Comparison of ENCODE assay signal across 8 cellular contexts in the genomic region with DNA sequence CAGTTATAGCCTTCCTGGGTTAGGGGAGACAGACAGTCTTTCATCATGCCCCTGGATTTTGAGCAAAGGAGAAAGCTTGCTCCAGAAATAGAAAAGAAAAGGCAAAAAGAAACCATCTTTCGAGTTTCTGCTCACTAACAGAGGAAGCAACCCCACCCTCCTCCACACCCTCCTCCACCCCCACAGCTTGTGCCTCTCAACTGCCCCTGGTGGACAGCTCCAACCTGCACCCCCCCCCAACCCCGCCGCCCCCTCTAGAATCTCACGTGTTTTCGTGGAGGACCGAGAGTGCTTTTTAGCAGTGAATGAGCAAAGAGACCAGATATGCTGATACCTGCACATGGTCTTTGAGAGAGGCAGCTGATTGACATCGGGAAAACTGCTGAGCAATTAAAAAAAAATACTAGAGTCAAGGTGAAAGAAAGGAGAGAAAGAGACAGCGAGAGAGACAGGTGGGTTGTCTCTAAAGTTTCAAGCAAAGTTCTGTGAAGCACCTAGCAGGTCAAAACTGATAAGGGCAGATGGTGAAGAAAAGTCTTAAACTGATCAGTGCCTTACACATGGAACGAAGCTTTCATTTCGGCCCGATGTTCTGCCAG.
DNase-seq lines count a peak whose midpoint lies in the region; ATAC-seq and TF ChIP-seq lines count a peak whose summit lies in the region.

No MANE protein-coding gene starts in this region.

- H3K36me3 ChIP-seq in Karpas-422 (ENCODE audit: insufficient read depth, low read length) (no peaks in the 10 kb centered on the region), lung (ENCODE audit: control insufficient read depth in 2 of 2, insufficient read depth in 2 of 2, low read length in 2 of 2) (no peaks in the 10 kb centered on the region)
- H3K36me3 ChIP-seq in effector memory CD4-positive, alpha-beta T cell (ENCODE audit: control insufficient read depth, insufficient read depth, low read length): no peaks in the 10 kb centered on the region

- H3K27me3 ChIP-seq in Karpas-422 (ENCODE audit: low read length) (no peaks in the 10 kb centered on the region), lung (ENCODE audit: control insufficient read depth, insufficient read depth) (no peaks in the 10 kb centered on the region)
- no peaks in the 10 kb centered on the region for H3K27me3 ChIP-seq in effector memory CD4-positive, alpha-beta T cell (replicated peaks; ENCODE audit: control insufficient read depth, insufficient read depth, low read length, poor library complexity, severe bottlenecking)

- H3K4me2 ChIP-seq in Karpas-422 (ENCODE audit: low read depth, low read length, poor library complexity, severe bottlenecking): peak overlapping the region; percentile 25

- H3K9me3 ChIP-seq in Karpas-422 (ENCODE audit: low read length) (no peaks in the 10 kb centered on the region), lung (ENCODE audit: control insufficient read depth in 2 of 2, insufficient read depth in 1 of 2, low read length in 1 of 2) (peaks cover 0 to 4% of the 10 kb centered on the region in 2 donors)
- H3K9me3 ChIP-seq in effector memory CD4-positive, alpha-beta T cell (ENCODE audit: control insufficient read depth, low read length): no peaks in the 10 kb centered on the region

- 59 to 61% methylated on average over 11 of the region's 11 CpGs for WGBS in lung, 2 donors

- ATAC-seq in lung (ENCODE audit: insufficient read depth, low FRiP score) (peak; percentile 42), sciatic nerve (no peak)

- H4K20me1 ChIP-seq in Karpas-422 (ENCODE audit: insufficient read depth, low read depth, low read length): no peaks in the 10 kb centered on the region

- H3K27ac ChIP-seq in Karpas-422 (ENCODE audit: low read length): no peak overlapping the region
- peak overlapping the region; percentile 32 for H3K27ac ChIP-seq in VCaP
- no peak overlapping the region for H3K27ac ChIP-seq in lung (ENCODE audit: low read depth in 1 of 2, low read length in 1 of 2)
- H3K27ac ChIP-seq in effector memory CD4-positive, alpha-beta T cell (ENCODE audit: insufficient read depth, low read length, poor library complexity, severe bottlenecking): no peak overlapping the region

- H3K4me3 ChIP-seq in Karpas-422 (ENCODE audit: low read length): no peak overlapping the region
- H3K4me3 ChIP-seq in lung: no peak overlapping the region
- no peak overlapping the region for H3K4me3 ChIP-seq in effector memory CD4-positive, alpha-beta T cell (ENCODE audit: insufficient read depth, low read depth, low read length, poor library complexity, severe bottlenecking)

- H3K79me2 ChIP-seq in Karpas-422 (ENCODE audit: low read length): no peaks in the 10 kb centered on the region

- H3K9me2 ChIP-seq in Karpas-422 (replicated peaks; ENCODE audit: insufficient read depth, low read length): no peaks in the 10 kb centered on the region

- TF ChIP-seq CTCF in VCaP (conservative IDR thresholded peaks at IDR 0.05) (no peak), lung (IDR thresholded peaks at IDR 0.05; ENCODE audit: control extremely low read depth, extremely low read depth) (no peak)

- no peak overlapping the region for H2AFZ ChIP-seq in Karpas-422 (ENCODE audit: low read length)

- intact Hi-C loops in sciatic nerve (cut with DNase I): loop anchor here (10.0 kb wide), 1 partner anchor 268 kb away; no protein-coding TSS in a partner anchor

- H3K4me1 ChIP-seq in Karpas-422 (ENCODE audit: low read length): peaks cover 41% of the 10 kb centered on the region
- peaks cover 0 to 2% of the 10 kb centered on the region in 2 donors for H3K4me1 ChIP-seq in lung (ENCODE audit: control insufficient read depth in 2 of 2, insufficient read depth in 2 of 2, low read length in 2 of 2)
- no peaks in the 10 kb centered on the region for H3K4me1 ChIP-seq in effector memory CD4-positive, alpha-beta T cell (ENCODE audit: control insufficient read depth, insufficient read depth, low read length, poor library complexity, severe bottlenecking)

- DNase-seq in COLO829 (ENCODE audit: low spot score): peak; percentile 65
- DNase-seq in Karpas-422: peak; percentile 71
- no peak for DNase-seq in lung (ENCODE audit: low spot score)
- DNase-seq in effector memory CD4-positive, alpha-beta T cell: no peak
- no peak for DNase-seq in superior temporal gyrus (ENCODE audit: extremely low spot score)
- no peak for DNase-seq in SK-N-DZ (ENCODE audit: low spot score)
- DNase-seq in sciatic nerve (ENCODE audit: low spot score): no peak

- no peak overlapping the region for H3K9ac ChIP-seq in Karpas-422 (ENCODE audit: low read length)

Comparison
In these comparisons a context has a peak if more than half of its experiments do, and no peak if none do; other contexts are left out.
1. DNase-seq: peak in COLO829 (single experiment) and Karpas-422 (single experiment); none in lung (single experiment), effector memory CD4-positive, alpha-beta T cell (0 of 3), superior temporal gyrus (single experiment), SK-N-DZ (single experiment) and sciatic nerve (single experiment).